ENCODE assay signal across 16 cellular contexts in genomic region chr5:177568326-177568725, GRCh38. TPM values are rescaled to one million over a fixed set of nuclear protein-coding genes. Genes with fewer than 3 reads are reported as not detected.
A peak's percentile ranks its signal among the peaks of the same experiment; 100 is the strongest.
DNase-seq lines count a peak whose midpoint lies in the region; ATAC-seq and TF ChIP-seq lines count a peak whose summit lies in the region.
"Had no signal": no experiment of that assay in that cellular context is flagged by ENCODE, and none has a peak within 500 bp of the region (broad histone marks: within the 10 kb centered on the region; RNA-seq: fewer than 3 reads in every experiment).

No MANE protein-coding gene starts in this region.

- no peak overlapping the region for H3K4me3 Mint-ChIP-seq in stimulated activated naive CD8-positive, alpha-beta T cell treated with anti-CD3 and anti-CD28 coated beads, Interleukin-15, amount 100 ng/mL, for 72 hours
- no peak overlapping the region for H3K4me3 Mint-ChIP-seq in WTC11
- peak overlapping the region; percentile 68 for H3K4me3 Mint-ChIP-seq in glutamatergic neuron (ENCODE audit: unreplicated experiment)
- H3K4me3 Mint-ChIP-seq in activated naive CD8-positive, alpha-beta T cell treated with anti-CD3 and anti-CD28 coated beads, Interleukin-2, amount 50 U/mL, for 24 hours, result no peak overlapping the region
- H3K4me3 Mint-ChIP-seq: CD4-positive, alpha-beta memory T cell had no signal

- H3K36me3 ChIP-seq in psoas muscle (ENCODE audit: insufficient read depth in 1 of 2, low read depth in 1 of 2), result no peaks in the 10 kb centered on the region
- H3K36me3 ChIP-seq: BE2C had no signal

- no peak overlapping the region for H3K27ac ChIP-seq in psoas muscle
- H3K27ac ChIP-seq: C4-2B, HL-60 had no signal

- DNase-seq in stimulated activated naive CD8-positive, alpha-beta T cell treated with anti-CD3 and anti-CD28 coated beads, Interleukin-15, Interleukin-2, amounts not matched to agents 100 U/mL and 50 U/mL, for 24 hours, result no peak
- DNase-seq in stimulated activated naive CD8-positive, alpha-beta T cell treated with anti-CD3 and anti-CD28 coated beads, Interleukin-15, amount 100 ng/mL, for 72 hours, result no peak
- DNase-seq in WTC11 (ENCODE audit: low spot score), result no peak
- no peak for DNase-seq in glutamatergic neuron
- DNase-seq in activated naive CD8-positive, alpha-beta T cell treated with anti-CD3 and anti-CD28 coated beads, Interleukin-2, amount 50 U/mL, for 24 hours, result no peak
- DNase-seq in psoas muscle, result no peak
- DNase-seq in stimulated activated CD4-positive, alpha-beta T cell treated with anti-CD3 and anti-CD28 coated beads, Interleukin-4, amount 100 ng/mL, for 1 hour, result no peak
- DNase-seq: 8988T; BE2C; CD4-positive, alpha-beta memory T cell; COR-L47; DMS153; DND-41 had no signal

- H3K4me1 Mint-ChIP-seq in stimulated activated naive CD8-positive, alpha-beta T cell treated with anti-CD3 and anti-CD28 coated beads, Interleukin-15, amount 100 ng/mL, for 72 hours, result peaks cover 6% of the 10 kb centered on the region
- H3K4me1 Mint-ChIP-seq in WTC11 (peaks cover 2% of the 10 kb centered on the region; the same call in 1 of the 2 replicates), glutamatergic neuron (ENCODE audit: low read depth, unreplicated experiment) (peaks cover 3% of the 10 kb centered on the region)
- no peaks in the 10 kb centered on the region for H3K4me1 Mint-ChIP-seq in activated naive CD8-positive, alpha-beta T cell treated with anti-CD3 and anti-CD28 coated beads, Interleukin-2, amount 50 U/mL, for 24 hours
- H3K4me1 Mint-ChIP-seq: CD4-positive, alpha-beta memory T cell had no signal

- ATAC-seq in stimulated activated naive CD8-positive, alpha-beta T cell treated with anti-CD3 and anti-CD28 coated beads, Interleukin-15, Interleukin-2, amounts not matched to agents 100 U/mL and 50 U/mL, for 24 hours, result peak; percentile 32
- ATAC-seq in stimulated activated naive CD8-positive, alpha-beta T cell treated with anti-CD3 and anti-CD28 coated beads, Interleukin-15, amount 100 ng/mL, for 72 hours, result no peak
- ATAC-seq in WTC11, result peak; percentile 46; the same call in 1 of the 2 replicates
- ATAC-seq in activated naive CD8-positive, alpha-beta T cell treated with anti-CD3 and anti-CD28 coated beads, Interleukin-2, amount 50 U/mL, for 24 hours, result no peak
- ATAC-seq in psoas muscle, result no peak
- no peak for ATAC-seq in HG02678 (IDR thresholded peaks at IDR 0.05; ENCODE audit: unreplicated experiment)

- no peaks in the 10 kb centered on the region for H3K27me3 ChIP-seq in psoas muscle (ENCODE audit: insufficient read depth in 3 of 3, low read length in 2 of 3)

- intact Hi-C loops in psoas muscle (cut with DNase I), result no loop called here

- H3K9me3 Mint-ChIP-seq in stimulated activated naive CD8-positive, alpha-beta T cell treated with anti-CD3 and anti-CD28 coated beads, Interleukin-15, amount 100 ng/mL, for 72 hours, result no peaks in the 10 kb centered on the region
- H3K9me3 Mint-ChIP-seq in WTC11 (peaks cover 4% of the 10 kb centered on the region; the same call in 1 of the 2 replicates), glutamatergic neuron (ENCODE audit: unreplicated experiment) (peaks cover 4% of the 10 kb centered on the region)
- no peaks in the 10 kb centered on the region for H3K9me3 Mint-ChIP-seq in activated naive CD8-positive, alpha-beta T cell treated with anti-CD3 and anti-CD28 coated beads, Interleukin-2, amount 50 U/mL, for 24 hours

- no peak overlapping the region for H3K27ac Mint-ChIP-seq in stimulated activated naive CD8-positive, alpha-beta T cell treated with anti-CD3 and anti-CD28 coated beads, Interleukin-15, amount 100 ng/mL, for 72 hours
- no peak overlapping the region for H3K27ac Mint-ChIP-seq in WTC11
- H3K27ac Mint-ChIP-seq in glutamatergic neuron (ENCODE audit: unreplicated experiment), result peak overlapping the region; percentile 34
- H3K27ac Mint-ChIP-seq in activated naive CD8-positive, alpha-beta T cell treated with anti-CD3 and anti-CD28 coated beads, Interleukin-2, amount 50 U/mL, for 24 hours, result no peak overlapping the region
- H3K27ac Mint-ChIP-seq: CD4-positive, alpha-beta memory T cell had no signal

- TF ChIP-seq CTCF in WTC11 (IDR thresholded peaks at IDR 0.05) (no peak), glutamatergic neuron (IDR thresholded peaks at IDR 0.05; ENCODE audit: partially characterized antibody, unreplicated experiment) (no peak), psoas muscle (IDR thresholded peaks at IDR 0.05) (no peak)

- no peaks in the 10 kb centered on the region for H3K9me3 ChIP-seq in psoas muscle
- H3K9me3 ChIP-seq: BE2C had no signal

- CTCF ChIA-PET in WTC11 (lab: Charles Lee), result no interaction called here

- H3K4me3 ChIP-seq in psoas muscle, result no peak overlapping the region

- H3K36me3 Mint-ChIP-seq in WTC11 (no peaks in the 10 kb centered on the region), glutamatergic neuron (ENCODE audit: unreplicated experiment) (no peaks in the 10 kb centered on the region)
- H3K36me3 Mint-ChIP-seq in activated naive CD8-positive, alpha-beta T cell treated with anti-CD3 and anti-CD28 coated beads, Interleukin-2, amount 50 U/mL, for 24 hours (ENCODE audit: low read depth), result no peaks in the 10 kb centered on the region
- H3K36me3 Mint-ChIP-seq: CD4-positive, alpha-beta memory T cell had no signal

- POLR2A ChIA-PET in WTC11 (lab: Charles Lee), result no interaction called here

- no peaks in the 10 kb centered on the region for H3K4me1 ChIP-seq in psoas muscle
- H3K4me1 ChIP-seq: BE2C had no signal

- 60 to 66% (median 63%) methylated on average over 7 of the region's 7 CpGs for WGBS in psoas muscle, 3 donors

- no peaks in the 10 kb centered on the region for H3K27me3 Mint-ChIP-seq in stimulated activated naive CD8-positive, alpha-beta T cell treated with anti-CD3 and anti-CD28 coated beads, Interleukin-15, amount 100 ng/mL, for 72 hours
- H3K27me3 Mint-ChIP-seq in WTC11 (ENCODE audit: low read depth) (peaks cover 37% of the 10 kb centered on the region), glutamatergic neuron (ENCODE audit: unreplicated experiment) (no peaks in the 10 kb centered on the region)
- H3K27me3 Mint-ChIP-seq in activated naive CD8-positive, alpha-beta T cell treated with anti-CD3 and anti-CD28 coated beads, Interleukin-2, amount 50 U/mL, for 24 hours, result peaks cover 4% of the 10 kb centered on the region

TF ChIP-seq in WTC11, 78 proteins besides CTCF, POLR2A, EP300 and RAD21 (continues in another document):
- TF ChIP-seq E2F1 (CRISPR knock-in tag; IDR thresholded peaks at IDR 0.05) (no peak), AFF4 (CRISPR knock-in tag; IDR thresholded peaks at IDR 0.05; ENCODE audit: borderline replicate concordance) (no peak), GTF2I (CRISPR knock-in tag; conservative IDR thresholded peaks at IDR 0.05) (no peak), FOXP1 (CRISPR knock-in tag; IDR thresholded peaks at IDR 0.05; ENCODE audit: borderline replicate concordance) (no peak)

RNA-seq across cellular contexts. Expression of gene FAM193B, which starts 14.0 kb away (rescaled TPM):
- total RNA-seq in WTC11 (2021), result 95.1 to 101 TPM (median 95.6 TPM) in 3 replicates
- 227 TPM for total RNA-seq in glutamatergic neuron (ENCODE audit: unreplicated experiment)
- 10 to 100 TPM; 27.2 to 36.7 (median 30.3) TPM for total RNA-seq in psoas muscle
- polyA plus RNA-seq in psoas muscle, result 10 to 100 TPM; 26.9 to 31.2 (median 27.0) TPM

RNA-seq across cellular contexts. Expression of gene TMED9, which starts 23.7 kb away (rescaled TPM):
- total RNA-seq in WTC11 (2021) (164 to 172 TPM (median 170 TPM) in 3 replicates), glutamatergic neuron (ENCODE audit: unreplicated experiment) (94.6 TPM), psoas muscle (10 to 100 TPM; 47.5 to 71.9 (median 56.7) TPM)
- polyA plus RNA-seq in psoas muscle, result 100 to 1,000 TPM in 2 of 3 donors, 10 to 100 TPM in 1; 78.3 to 185 (median 115) TPM

RNA-seq across cellular contexts. Expression of gene B4GALT7, which starts 31.6 kb away (rescaled TPM):
- total RNA-seq in WTC11 (2021) (20.3 to 22.5 TPM (median 21.7 TPM) in 3 replicates), glutamatergic neuron (ENCODE audit: unreplicated experiment) (29.3 TPM), psoas muscle (10 to 100 TPM; 12.7 to 18.5 (median 14.1) TPM)
- 10 to 100 TPM; 13.0 to 23.1 (median 15.1) TPM for polyA plus RNA-seq in psoas muscle

RNA-seq across cellular contexts. Expression of gene DDX41, which starts 51.6 kb away (rescaled TPM):
- total RNA-seq in WTC11 (2021) (136 to 156 TPM (median 137 TPM) in 3 replicates), glutamatergic neuron (ENCODE audit: unreplicated experiment) (125 TPM), psoas muscle (10 to 100 TPM; 37.2 to 41.0 (median 40.2) TPM)
- 10 to 100 TPM; 45.6 to 71.6 (median 57.3) TPM for polyA plus RNA-seq in psoas muscle

RNA-seq across cellular contexts. Expression of gene DOK3, which starts 58.7 kb away (rescaled TPM):
- total RNA-seq in WTC11 (2021) (9.0 to 9.9 TPM (median 9.0 TPM) in 3 replicates), glutamatergic neuron (ENCODE audit: unreplicated experiment) (29.2 TPM), psoas muscle (1 to 10 TPM; 2.4 to 5.4 (median 3.1) TPM)
- 1 to 10 TPM in 2 of 3 donors, under 1 TPM in 1; 0.44 to 5.0 (median 3.8) TPM for polyA plus RNA-seq in psoas muscle

Comparison
In these comparisons a context has a peak if more than half of its experiments do, and no peak if none do; other contexts are left out.
1. ATAC-seq: peak in stimulated activated naive CD8-positive, alpha-beta T cell treated with anti-CD3 and anti-CD28 coated beads, Interleukin-15, Interleukin-2, amounts not matched to agents 100 U/mL and 50 U/mL, for 24 hours (single experiment) and WTC11 (single experiment); none in stimulated activated naive CD8-positive, alpha-beta T cell treated with anti-CD3 and anti-CD28 coated beads, Interleukin-15, amount 100 ng/mL, for 72 hours (single experiment), activated naive CD8-positive, alpha-beta T cell treated with anti-CD3 and anti-CD28 coated beads, Interleukin-2, amount 50 U/mL, for 24 hours (single experiment), psoas muscle (0 of 4) and HG02678 (single experiment).